11 cellular contexts compared by ENCODE assay signal in the genomic region with DNA sequence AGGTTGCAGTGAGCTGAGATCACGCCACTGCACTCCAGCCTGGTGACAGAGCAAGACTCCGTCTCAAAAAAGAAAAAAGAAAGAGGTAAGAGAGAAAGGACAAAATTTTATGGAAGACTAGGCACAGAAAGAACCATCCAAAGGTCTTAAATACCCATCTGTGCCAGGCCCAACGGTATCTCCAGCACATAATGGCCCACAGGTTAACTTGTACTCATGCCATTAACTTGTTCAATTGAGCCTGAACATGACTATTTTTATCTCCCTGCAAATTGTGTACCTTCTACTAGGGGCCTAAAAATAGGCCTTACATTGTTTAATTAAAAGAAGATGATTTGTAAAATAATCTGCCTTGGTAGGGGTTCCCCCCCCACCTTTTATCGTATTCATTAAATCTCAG.
"Had no signal": no experiment of that assay in that cellular context is flagged by ENCODE, and none has a peak within 500 bp of the region (broad histone marks: within the 10 kb centered on the region; RNA-seq: fewer than 3 reads in every experiment).

No MANE protein-coding gene starts in this region.

- H3K4me1 Mint-ChIP-seq: activated B cell treated with CpG ODN at 0.5 μM for 24 hours, naive B cell had no signal

- ATAC-seq: SK-N-SH treated with all-trans-retinoic acid at 6 μM for 48 hours, T-helper 17 cell had no signal

- H3K36me3 Mint-ChIP-seq: naive B cell had no signal

- H3K27ac Mint-ChIP-seq: activated B cell treated with CpG ODN at 0.5 μM for 24 hours, endodermal cell, naive B cell, neural progenitor cell, T-helper 17 cell had no signal

- H3K4me3 Mint-ChIP-seq: activated B cell treated with CpG ODN at 0.5 μM for 24 hours, endodermal cell, naive B cell, neural progenitor cell, T-helper 17 cell had no signal

- DNase-seq: activated B cell treated with CpG ODN at 0.5 μM for 24 hours; activated naive CD4-positive, alpha-beta T cell; dorsolateral prefrontal cortex; endodermal cell; islet precursor cell; naive B cell; ovary; stimulated activated CD4-positive, alpha-beta T cell treated with anti-CD3 and anti-CD28 coated beads, Interleukin-1b, Interleukin-23, amount 100 ng/mL, for 48 hours; T-helper 17 cell had no signal

- H3K9me3 Mint-ChIP-seq: activated B cell treated with CpG ODN at 0.5 μM for 24 hours, naive B cell had no signal

- H3K27me3 Mint-ChIP-seq: activated B cell treated with CpG ODN at 0.5 μM for 24 hours, T-helper 17 cell had no signal
